Comparison of ENCODE assay signal across 13 cellular contexts in genomic region chr12:121549075-121549474, GRCh38. TPM values are rescaled to one million over a fixed set of nuclear protein-coding genes. Genes with fewer than 3 reads are reported as not detected.
DNase-seq lines count a peak whose midpoint lies in the region; ATAC-seq and TF ChIP-seq lines count a peak whose summit lies in the region.
"Had no signal": no experiment of that assay in that cellular context is flagged by ENCODE, and none has a peak within 500 bp of the region (broad histone marks: within the 10 kb centered on the region; RNA-seq: fewer than 3 reads in every experiment).

No MANE protein-coding gene starts in this region.

- dilution Hi-C loops in IMR-90 (cut with HindIII; ENCODE audit: low sequenced_read_pairs, unreplicated experiment), result no loop called here

- POLR2A ChIA-PET in HEK293 (lab: Yijun Ruan, JAX), result no interaction called here
- POLR2A ChIA-PET in IMR-90 (lab: Charles Lee; ENCODE audit: unreplicated experiment), result no interaction called here
- POLR2A ChIA-PET in WTC11 (lab: Charles Lee), result no interaction called here

- H3K14ac ChIP-seq in IMR-90 (replicated peaks; ENCODE audit: low read depth, low read length), result no peak overlapping the region
- H3K14ac ChIP-seq in neuronal stem cell (ENCODE audit: low read length), result no peak overlapping the region

- H3K4me1 Mint-ChIP-seq in WTC11, result peaks cover 8% of the 10 kb centered on the region

- no peak for TF ChIP-seq RAD21 in IMR-90 (IDR thresholded peaks at IDR 0.05; ENCODE audit: low read length)

- CTCF ChIA-PET in HEK293 (lab: Yijun Ruan, JAX), result interaction anchor here (1.2 to 7.0 kb wide), 2 partner anchors 76 to 131 kb away, joined by 3 to 121 read pairs; no protein-coding TSS in a partner anchor
- CTCF ChIA-PET in IMR-90 (lab: Yijun Ruan, JAX), result no interaction called here
- CTCF ChIA-PET in WTC11 (lab: Charles Lee), result no interaction called here

- intact Hi-C loops in IMR-90 (cut with micrococcal nuclease), result no loop called here

- H3K27ac ChIP-seq in HEK293 (ENCODE audit: extremely low read depth, low read depth, low read length) (no peak overlapping the region), IMR-90 (ENCODE audit: insufficient read depth, low read length) (no peak overlapping the region), neuronal stem cell (replicated peaks; ENCODE audit: low read length) (no peak overlapping the region)

- H4K20me1 ChIP-seq in IMR-90 (ENCODE audit: insufficient read depth, low read length), result no peaks in the 10 kb centered on the region

- no peak overlapping the region for H2BK120ac ChIP-seq in IMR-90 (ENCODE audit: low read depth, low read length)
- H2BK120ac ChIP-seq in neuronal stem cell (ENCODE audit: low read depth, low read length), result no peak overlapping the region

- no peak overlapping the region for H2AK5ac ChIP-seq in IMR-90 (ENCODE audit: low read depth, low read length)
- no peak overlapping the region for H2AK5ac ChIP-seq in neuronal stem cell (ENCODE audit: low read depth, low read length)

- no peak overlapping the region for H2BK20ac ChIP-seq in IMR-90 (ENCODE audit: low read depth, low read length)

- H3K9me1 ChIP-seq in IMR-90 (ENCODE audit: insufficient read depth, low read length), result no peaks in the 10 kb centered on the region

- in situ Hi-C loops in IMR-90 (cut with MboI; ENCODE audit: low sequenced_read_pairs), result loop anchor here (5.0 kb wide), 1 partner anchor 118 kb away; the partner anchor contains the start of gene MORN3

- DNase-seq in IMR-90 (no peak), WTC11 (ENCODE audit: low spot score) (no peak), neuronal stem cell (ENCODE audit: low spot score) (no peak), NCI-H2107 (lab: John Stamatoyannopoulos, UW) (no peak)
- DNase-seq in stimulated activated naive CD4-positive, alpha-beta T cell (lab: John Stamatoyannopoulos, UW), result no peak
- DNase-seq: C1 segment of cervical spinal cord; Caco-2; CD4-positive, alpha-beta memory T cell; DMS153; DND-41 had no signal

- H2AK9ac ChIP-seq in IMR-90 (replicated peaks; ENCODE audit: low read depth, low read length, poor library complexity), result peak overlapping the region; percentile 50

- H3K4me3 Mint-ChIP-seq in WTC11, result no peak overlapping the region
- H3K4me3 Mint-ChIP-seq: CD4-positive, alpha-beta memory T cell; GM23338 had no signal

- TF ChIP-seq CTCF in HEK293 (tag by site-specific recombination; IDR thresholded peaks at IDR 0.05) (no peak), IMR-90 (conservative IDR thresholded peaks at IDR 0.05; ENCODE audit: low read depth, low read length) (no peak), WTC11 (IDR thresholded peaks at IDR 0.05) (no peak)

- H3K23ac ChIP-seq in IMR-90 (ENCODE audit: low read depth, low read length) (no peak overlapping the region), neuronal stem cell (ENCODE audit: low read depth, low read length, poor library complexity) (peak overlapping the region; percentile 90)

- no peak overlapping the region for H3K27ac Mint-ChIP-seq in WTC11
- H3K27ac Mint-ChIP-seq: CD4-positive, alpha-beta memory T cell; GM23338 had no signal

- H3K36me3 ChIP-seq in HEK293 (ENCODE audit: control insufficient read depth in 2 of 2, insufficient read depth in 1 of 2, low read length in 2 of 2), result peaks cover 5 to 35% of the 10 kb centered on the region in 2 experiments; a peak in 2 of 3 replicates
- peaks cover 19% of the 10 kb centered on the region for H3K36me3 ChIP-seq in IMR-90 (ENCODE audit: control insufficient read depth, insufficient read depth, low read length)
- peaks cover 34 to 70% of the 10 kb centered on the region in 2 donors for H3K36me3 ChIP-seq in neuronal stem cell (replicated peaks in 1 of 2; ENCODE audit: control insufficient read depth in 2 of 2, insufficient read depth in 2 of 2, low read length in 2 of 2)

- no peak overlapping the region for H2BK15ac ChIP-seq in IMR-90 (ENCODE audit: low read depth, low read length)
- no peak overlapping the region for H2BK15ac ChIP-seq in neuronal stem cell (ENCODE audit: low read length)

- H2AFZ ChIP-seq in IMR-90 (replicated peaks; ENCODE audit: low read length, poor library complexity) (peak overlapping the region; percentile 58), neuronal stem cell (ENCODE audit: low read length) (no peak overlapping the region)
- H2AFZ ChIP-seq: GM23338 had no signal

- H3K4me1 ChIP-seq in HEK293 (ENCODE audit: control insufficient read depth, insufficient read depth, low read length), result no peaks in the 10 kb centered on the region
- no peaks in the 10 kb centered on the region for H3K4me1 ChIP-seq in IMR-90 (ENCODE audit: control insufficient read depth, insufficient read depth, low read length)
- H3K4me1 ChIP-seq in neuronal stem cell (ENCODE audit: control insufficient read depth in 2 of 2, insufficient read depth in 1 of 2, low read depth in 1 of 2, low read length in 2 of 2), result peaks cover 2 to 7% of the 10 kb centered on the region in 2 donors
- H3K4me1 ChIP-seq: Caco-2, HAP-1 had no signal

- TF ChIP-seq POLR2A in IMR-90 (IDR thresholded peaks at IDR 0.05; ENCODE audit: low read depth, low read length), result no peak

- H3K9me3 ChIP-seq in HEK293 (ENCODE audit: control insufficient read depth, insufficient read depth, low read depth, low read length), result no peaks in the 10 kb centered on the region
- H3K9me3 ChIP-seq in IMR-90 (ENCODE audit: control insufficient read depth, insufficient read depth, low read length), result no peaks in the 10 kb centered on the region
- no peaks in the 10 kb centered on the region for H3K9me3 ChIP-seq in neuronal stem cell (replicated peaks in 1 of 2; ENCODE audit: control insufficient read depth in 2 of 2, insufficient read depth in 1 of 2, low read depth in 1 of 2, low read length in 2 of 2)
- H3K9me3 ChIP-seq: Caco-2, HAP-1 had no signal

- H4K91ac ChIP-seq in IMR-90 (ENCODE audit: insufficient read depth, low read depth, low read length), result no peak overlapping the region
- no peak overlapping the region for H4K91ac ChIP-seq in neuronal stem cell (ENCODE audit: low read depth, low read length, poor library complexity)

- H4K8ac ChIP-seq in IMR-90 (ENCODE audit: low read depth in 2 of 2, low read length in 2 of 2) (no peak overlapping the region), neuronal stem cell (ENCODE audit: low read depth, low read length) (no peak overlapping the region)

- no peaks in the 10 kb centered on the region for H3K27me3 Mint-ChIP-seq in WTC11 (ENCODE audit: low read depth)
- H3K27me3 Mint-ChIP-seq: CD4-positive, alpha-beta memory T cell had no signal

- H3K4me2 ChIP-seq in IMR-90 (ENCODE audit: low read depth, low read length) (no peak overlapping the region), neuronal stem cell (ENCODE audit: insufficient read depth, low read length, poor library complexity, severe bottlenecking) (no peak overlapping the region)
- H3K4me2 ChIP-seq: GM23338 had no signal

- H3K18ac ChIP-seq in IMR-90 (ENCODE audit: low read depth, low read length), result no peak overlapping the region
- peak overlapping the region; percentile 56 for H3K18ac ChIP-seq in neuronal stem cell (ENCODE audit: low read length)

- H3K56ac ChIP-seq in IMR-90 (ENCODE audit: extremely low read depth, insufficient read depth, low read length), result no peak overlapping the region

- H2BK5ac ChIP-seq in IMR-90 (ENCODE audit: low read depth, low read length, poor library complexity, severe bottlenecking), result no peak overlapping the region
- H2BK5ac ChIP-seq in neuronal stem cell (ENCODE audit: low read length), result peak overlapping the region; percentile 26

- H3K27me3 ChIP-seq in IMR-90 (ENCODE audit: control insufficient read depth, insufficient read depth, low read length) (no peaks in the 10 kb centered on the region), neuronal stem cell (ENCODE audit: control insufficient read depth in 3 of 3, insufficient read depth in 3 of 3, low read depth in 1 of 3, low read length in 3 of 3) (no peaks in the 10 kb centered on the region)

- peaks cover 0 to 4% of the 10 kb centered on the region in 2 experiments; a peak in 1 of 4 replicates for H3K79me1 ChIP-seq in IMR-90 (ENCODE audit: low read depth in 1 of 2, low read length in 2 of 2)
- H3K79me1 ChIP-seq in neuronal stem cell (ENCODE audit: low read depth, low read length), result peaks cover 11% of the 10 kb centered on the region

- no peak overlapping the region for H3K4me3 ChIP-seq in HEK293 (ENCODE audit: low read depth, low read length)
- H3K4me3 ChIP-seq in IMR-90 (ENCODE audit: insufficient read depth, low read depth, low read length), result no peak overlapping the region
- no peak overlapping the region for H3K4me3 ChIP-seq in neuronal stem cell (ENCODE audit: low read length in 2 of 2)
- H3K4me3 ChIP-seq: GM23338, HAP-1 had no signal

- no peak overlapping the region for H2BK12ac ChIP-seq in neuronal stem cell (ENCODE audit: low read length)

- no peak overlapping the region for H3K4ac ChIP-seq in IMR-90 (ENCODE audit: low read depth, low read length)
- no peak overlapping the region for H3K4ac ChIP-seq in neuronal stem cell (ENCODE audit: low read length)

- ATAC-seq in IMR-90 (ENCODE audit: low read depth) (no peak), WTC11 (no peak)
- ATAC-seq: GM23338 had no signal

- no TSS peak for BruUV-seq in IMR-90 (replicated peaks; lab: Mats Ljungman, UMichigan)

- WGBS in IMR-90 (ENCODE audit: extremely low coverage in 2 of 2, insufficient read length in 1 of 2), 2 experiments, result 100% methylated on average over 3 of the region's 7 CpGs; no CpG with 5 or more reads in 1 of the 2 experiments
- WGBS in neuronal stem cell (ENCODE audit: extremely low coverage in 2 of 2, insufficient read length in 2 of 2, insufficient replicate concordance in 1 of 2), 2 donors, result no CpG with 5 or more reads among the region's 7 CpGs

- H3K9ac ChIP-seq in IMR-90 (ENCODE audit: low read depth, low read length) (no peak overlapping the region), neuronal stem cell (ENCODE audit: low read depth, low read length, poor library complexity) (no peak overlapping the region)

- peaks cover 61% of the 10 kb centered on the region for H3K36me3 Mint-ChIP-seq in WTC11

- H3K9me3 Mint-ChIP-seq in WTC11, result no peaks in the 10 kb centered on the region
- H3K9me3 Mint-ChIP-seq: GM23338 had no signal

- H4K5ac ChIP-seq in IMR-90 (ENCODE audit: low read depth, low read length), result no peak overlapping the region

TF ChIP-seq in HEK293, 187 proteins besides CTCF, POLR2A, EP300 and RAD21 (continues in another document):
- no peak for TF ChIP-seq ZNF747 (tag by site-specific recombination; IDR thresholded peaks at IDR 0.05)
- no peak for TF ChIP-seq ZSCAN16 (tag by site-specific recombination; IDR thresholded peaks at IDR 0.05)

TF ChIP-seq in IMR-90, 13 proteins besides CTCF, POLR2A, EP300 and RAD21 (continues in another document):
- no peak for TF ChIP-seq NFE2L2 (IDR thresholded peaks at IDR 0.05; ENCODE audit: low read depth, low read length)

RNA-seq across cellular contexts. Expression of gene KDM2B, which starts 31.7 kb away (rescaled TPM):
- total RNA-seq in IMR-90 (2012; rRNA removed), result 21.1 and 24.2 TPM in 2 replicates
- polyA plus RNA-seq in IMR-90 (2012; rRNA removed), result 22.6 and 30.7 TPM in 2 replicates
- 19.7 and 20.6 TPM in 2 replicates for polyA plus RNA-seq in IMR-90 (2012; cell fraction: cytosol; rRNA removed)
- 51.3 and 95.2 TPM in 2 replicates for polyA plus RNA-seq in IMR-90 (2012; cell fraction: nucleus; rRNA removed; ENCODE audit: low replicate concordance)
- 147 to 155 TPM (median 152 TPM) in 3 replicates for total RNA-seq in WTC11 (2021)
- polyA plus RNA-seq in neuronal stem cell (2013, experiment 1 of 2), result 63.7 TPM
- 67.7 TPM for polyA plus RNA-seq in neuronal stem cell (2013, experiment 2 of 2)

Comparison
In these comparisons a context has a peak if more than half of its experiments do, and no peak if none do; other contexts are left out.
1. Of the 8 proteins assayed by ChIP-seq in both HEK293 and WTC11: peak only in HEK293: none; only in WTC11: none; in both: ZNF121; in neither: 7.